In the genomic region with DNA sequence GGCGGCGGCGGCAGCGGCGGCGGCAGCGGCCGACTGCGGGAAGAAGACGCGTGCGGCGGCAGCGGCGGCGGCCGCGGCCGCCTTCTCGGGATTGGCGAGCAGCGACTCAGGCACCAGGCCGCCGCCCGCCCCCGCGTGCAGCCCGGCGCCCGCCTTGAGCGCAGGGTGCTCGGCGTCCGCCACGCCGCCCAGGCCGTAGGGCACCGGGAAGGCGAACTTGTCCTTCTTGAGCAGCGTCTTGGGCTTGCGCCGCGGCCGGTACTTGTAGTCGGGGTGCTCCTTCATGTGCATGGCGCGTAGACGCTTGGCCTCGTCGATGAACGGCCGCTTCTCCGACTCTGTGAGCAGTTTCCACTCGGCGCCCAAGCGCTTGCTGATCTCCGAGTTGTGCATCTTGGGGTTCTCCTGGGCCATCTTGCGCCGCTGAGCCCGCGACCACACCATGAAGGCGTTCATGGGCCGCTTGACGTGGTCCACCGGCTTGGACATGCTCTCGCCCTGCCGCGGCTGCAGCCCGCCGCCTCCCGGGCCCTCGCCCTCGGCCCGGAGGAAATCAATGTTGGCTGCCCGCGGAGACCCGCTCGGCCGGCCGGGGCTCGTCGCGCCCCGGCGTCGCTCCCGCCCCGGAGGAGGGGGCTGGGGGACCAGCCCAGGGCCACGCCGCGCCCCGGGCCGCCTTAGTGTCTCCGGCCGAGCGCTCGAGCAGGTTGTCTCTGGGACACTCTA, we compare ENCODE assay signal across 8 cellular contexts. TPM values are rescaled to one million over a fixed set of nuclear protein-coding genes. Genes with fewer than 3 reads are reported as not detected.
A peak's percentile ranks its signal among the peaks of the same experiment; 100 is the strongest.
DNase-seq lines count a peak whose midpoint lies in the region; ATAC-seq and TF ChIP-seq lines count a peak whose summit lies in the region.

No MANE protein-coding gene starts in this region.

- DNase-seq in EL (peak; percentile 37), NT2/D1 (ENCODE audit: low read depth, low spot score) (no peak), esophagus muscularis mucosa (ENCODE audit: extremely low spot score) (peak; percentile 89), gastrocnemius medialis (no peak), AG08395 (ENCODE audit: low spot score) (no peak), Right ventricle myocardium inferior (ENCODE audit: missing footprints) (no peak)

- ATAC-seq in GM21390 (IDR thresholded peaks at IDR 0.05; ENCODE audit: unreplicated experiment): peak; percentile 18
- ATAC-seq in gastrocnemius medialis: no peak
- no peak for ATAC-seq in GM18870 (IDR thresholded peaks at IDR 0.05; ENCODE audit: unreplicated experiment)
- no peak for ATAC-seq in Right ventricle myocardium inferior

- peak overlapping the region; percentile 94 for H3K9ac ChIP-seq in NT2/D1 (ENCODE audit: insufficient read length, low read depth)

- H3K9me3 ChIP-seq in NT2/D1 (ENCODE audit: insufficient read depth, low read length) (no peaks in the 10 kb centered on the region), esophagus muscularis mucosa (no peaks in the 10 kb centered on the region), gastrocnemius medialis (no peaks in the 10 kb centered on the region)

- H3K4me3 ChIP-seq in NT2/D1 (ENCODE audit: insufficient read length, low read depth) (peak overlapping the region; percentile 82), esophagus muscularis mucosa (peak overlapping the region; percentile 25 to 46 (median 39)), gastrocnemius medialis (peak overlapping the region; percentile 31 to 47 (median 38))

- intact Hi-C loops in esophagus muscularis mucosa (cut with DNase I): no loop called here
- intact Hi-C loops in gastrocnemius medialis (cut with DNase I; ENCODE audit: low total_unique reads): no loop called here
- intact Hi-C loops in Right ventricle myocardium inferior (cut with DNase I): no loop called here

- H3K4me1 ChIP-seq in NT2/D1 (ENCODE audit: insufficient read depth, insufficient read length) (no peaks in the 10 kb centered on the region), esophagus muscularis mucosa (peaks cover 25 to 52% (median 48%) of the 10 kb centered on the region in 4 donors), gastrocnemius medialis (peaks cover 10% of the 10 kb centered on the region in 2 donors)

- H3K27me3 ChIP-seq in NT2/D1 (ENCODE audit: insufficient read depth, insufficient read length) (peaks cover 64% of the 10 kb centered on the region), esophagus muscularis mucosa (peaks cover 3 to 93% (median 52%) of the 10 kb centered on the region in 4 donors), gastrocnemius medialis (peaks cover 72 to 94% (median 87%) of the 10 kb centered on the region in 3 donors)

- no peak for TF ChIP-seq POLR2A in esophagus muscularis mucosa (IDR thresholded peaks at IDR 0.05; ENCODE audit: low read depth)
- TF ChIP-seq POLR2A in gastrocnemius medialis (IDR thresholded peaks at IDR 0.05): no peak

- in situ Hi-C loops in gastrocnemius medialis (cut with MboI; ENCODE audit: low sequenced_read_pairs in 4 of 4): no loop called here

- 4% methylated on average over 17 of the region's 97 CpGs for WGBS in esophagus muscularis mucosa

- no peak overlapping the region for H3K27ac ChIP-seq in esophagus muscularis mucosa (replicated peaks in 1 of 4)
- no peak overlapping the region for H3K27ac ChIP-seq in gastrocnemius medialis

- no peak for TF ChIP-seq CTCF in esophagus muscularis mucosa (IDR thresholded peaks at IDR 0.05)
- TF ChIP-seq CTCF in gastrocnemius medialis (IDR thresholded peaks at IDR 0.05 in 4 of 5, conservative IDR thresholded peaks at IDR 0.05 in 1 of 5): no peak

- no peaks in the 10 kb centered on the region for H3K36me3 ChIP-seq in NT2/D1 (ENCODE audit: insufficient read depth, insufficient read length, low read length)
- H3K36me3 ChIP-seq in esophagus muscularis mucosa: no peaks in the 10 kb centered on the region
- no peaks in the 10 kb centered on the region for H3K36me3 ChIP-seq in gastrocnemius medialis

- no peak for TF ChIP-seq EP300 in esophagus muscularis mucosa (IDR thresholded peaks at IDR 0.05)

RNA-seq across cellular contexts. Expression of a gene that starts 0.6 kb away (rescaled TPM):
- total RNA-seq in esophagus muscularis mucosa (not detected), gastrocnemius medialis (not detected), Right ventricle myocardium inferior (not detected)

Comparison
In these comparisons a context has a peak if more than half of its experiments do, and no peak if none do; other contexts are left out.
1. DNase-seq: peak in EL (single experiment) and esophagus muscularis mucosa (single experiment); none in NT2/D1 (single experiment), gastrocnemius medialis (0 of 2), AG08395 (single experiment) and Right ventricle myocardium inferior (single experiment).
2. Peak in every context shown above with its lines, with median percentiles within 50 percentile points of each other: H3K4me3 ChIP-seq.